ENCODE assay signal across 14 cellular contexts in the genomic region with DNA sequence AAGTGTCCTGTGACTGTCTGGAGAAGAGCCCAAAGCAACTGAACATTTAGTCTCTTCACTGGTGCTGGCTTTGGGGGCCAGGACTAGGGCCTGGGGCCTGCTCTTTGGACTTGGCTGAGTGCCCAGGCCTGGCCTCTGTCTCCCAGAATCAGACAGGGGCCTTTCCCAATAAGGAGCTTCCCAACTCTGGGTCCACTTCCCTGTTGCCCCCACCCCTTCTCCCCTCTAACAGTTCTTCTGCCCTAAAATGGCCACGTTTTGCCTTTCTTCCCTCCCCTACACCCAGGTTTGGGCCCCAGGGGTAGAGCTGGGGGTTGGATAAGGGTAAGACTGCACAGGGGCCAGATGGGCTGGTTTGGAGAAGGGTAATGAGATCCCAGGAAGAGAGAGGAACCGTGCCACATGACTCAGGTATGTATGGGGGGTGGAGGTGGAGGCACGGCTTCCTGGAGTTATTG. TPM values are rescaled to one million over a fixed set of nuclear protein-coding genes. Genes with fewer than 3 reads are reported as not detected.
DNase-seq lines count a peak whose midpoint lies in the region; ATAC-seq and TF ChIP-seq lines count a peak whose summit lies in the region.
"Had no signal": no experiment of that assay in that cellular context is flagged by ENCODE, and none has a peak within 500 bp of the region (broad histone marks: within the 10 kb centered on the region; RNA-seq: fewer than 3 reads in every experiment).

No MANE protein-coding gene starts in this region.

- H3K9me3 ChIP-seq in SJSA1 (replicated peaks) (no peaks in the 10 kb centered on the region), heart right ventricle (no peaks in the 10 kb centered on the region)
- H3K9me3 ChIP-seq: BE2C had no signal

- H3K4me3 ChIP-seq in SJSA1 = no peak overlapping the region
- H3K4me3 ChIP-seq in heart right ventricle = no peak overlapping the region
- H3K4me3 ChIP-seq in rectal smooth muscle tissue (ENCODE audit: low read length) = no peak overlapping the region

- H3K9ac ChIP-seq in rectal smooth muscle tissue (ENCODE audit: low read length) = no peak overlapping the region

- H3K27ac ChIP-seq in SJSA1 = 0 out of 2 replicates have a peak overlapping the region, but pooled peaks have one; percentile 13
- peak overlapping the region in 8 of 10 donors; percentile 11 to 82 (median 62) for H3K27ac ChIP-seq in heart right ventricle
- peak overlapping the region; percentile 92 for H3K27ac ChIP-seq in rectal smooth muscle tissue (ENCODE audit: low read depth, low read length)

- intact Hi-C loops in heart right ventricle (cut with DNase I) = no loop called here

- no peak for TF ChIP-seq CTCF in heart right ventricle (IDR thresholded peaks at IDR 0.05)

- H3K36me3 ChIP-seq in SJSA1 = no peaks in the 10 kb centered on the region
- no peaks in the 10 kb centered on the region for H3K36me3 ChIP-seq in heart right ventricle
- no peaks in the 10 kb centered on the region for H3K36me3 ChIP-seq in rectal smooth muscle tissue (ENCODE audit: control insufficient read depth, insufficient read depth, low read length)
- H3K36me3 ChIP-seq: BE2C had no signal

- peak; percentile 64 for DNase-seq in DMS 273 (lab: John Stamatoyannopoulos, UW; ENCODE audit: unreplicated experiment)
- no peak for DNase-seq in SJSA1 (ENCODE audit: low read depth in 1 of 2, low spot score in 2 of 2)
- no peak for DNase-seq in heart right ventricle
- DNase-seq in activated CD8-positive, alpha-beta memory T cell treated with anti-CD3 and anti-CD28 coated beads for 24 hours = no peak
- DNase-seq in activated effector memory CD4-positive, alpha-beta T cell treated with Interleukin-2 at 50 U/mL for 16 hours = no peak
- DNase-seq: BE2C; NCI-H1930; stimulated activated CD8-positive, alpha-beta memory T cell treated with anti-CD3 and anti-CD28 coated beads, Interleukin-4, amount 100 ng/mL, for 48 hours; SW 1271 had no signal

- H3K27me3 ChIP-seq in SJSA1 (replicated peaks) (no peaks in the 10 kb centered on the region), heart right ventricle (no peaks in the 10 kb centered on the region), rectal smooth muscle tissue (ENCODE audit: control insufficient read depth, insufficient read depth, low read length) (no peaks in the 10 kb centered on the region)

- H3K4me1 ChIP-seq in SJSA1 (replicated peaks) = peaks cover 18% of the 10 kb centered on the region
- H3K4me1 ChIP-seq in heart right ventricle = peaks cover 27 to 99% (median 76%) of the 10 kb centered on the region in 9 donors
- H3K4me1 ChIP-seq in rectal smooth muscle tissue (ENCODE audit: control insufficient read depth, insufficient read depth, low read length) = peaks cover 56% of the 10 kb centered on the region
- H3K4me1 ChIP-seq: BE2C had no signal

- 69 to 79% methylated on average over 3 of the region's 3 CpGs for WGBS in heart right ventricle, 2 donors

- ATAC-seq in heart right ventricle = peak in 1 of 8 donors; percentile 33
- no peak for ATAC-seq in GM21515 (IDR thresholded peaks at IDR 0.05; ENCODE audit: unreplicated experiment)
- no peak for ATAC-seq in HG02588 (IDR thresholded peaks at IDR 0.05; ENCODE audit: unreplicated experiment)

RNA-seq across cellular contexts. Expression of a gene that starts 10.0 kb away (rescaled TPM):
- total RNA-seq in SJSA1 (2014; rRNA removed; shearing (Covaris generic)) = 78.9 and 99.4 TPM in 2 replicates
- total RNA-seq in heart right ventricle = 10 to 100 TPM; 35.7 to 86.1 (median 48.8) TPM
- polyA plus RNA-seq in heart right ventricle = 100 to 1,000 TPM in 1 of 2 donors, 10 to 100 TPM in 1; 31.9 to 154 TPM
- polyA plus RNA-seq: neural cell had no signal

RNA-seq across cellular contexts. Expression of a gene that starts 44.4 kb away (rescaled TPM):
- total RNA-seq in SJSA1 (2014; rRNA removed; shearing (Covaris generic)) = not detected in 2 replicates
- under 1 TPM in 2 of 10 donors, not detected in 8; 0.38 to 0.65 TPM for total RNA-seq in heart right ventricle
- under 1 TPM in 1 of 2 donors, not detected in 1; 0.07 TPM for polyA plus RNA-seq in heart right ventricle
- total RNA-seq: G401 had no signal
- polyA plus RNA-seq: neural cell had no signal

RNA-seq across cellular contexts. Expression of a gene that starts 44.5 kb away (rescaled TPM):
- 0.31 and 0.42 TPM in 2 replicates for total RNA-seq in SJSA1 (2014; rRNA removed; shearing (Covaris generic))
- total RNA-seq in heart right ventricle = 10 to 100 TPM in 2 of 10 donors, 1 to 10 TPM in 8; 3.8 to 19.1 (median 4.8) TPM
- 10 to 100 TPM in 1 of 2 donors, 1 to 10 TPM in 1; 8.1 to 10.5 TPM for polyA plus RNA-seq in heart right ventricle

Comparison
In these comparisons a context has a peak if more than half of its experiments do, and no peak if none do; other contexts are left out.
1. H3K27ac ChIP-seq: peak in every context shown above with its lines; median percentile 92 in rectal smooth muscle tissue; 62 in heart right ventricle; 13 in SJSA1.